ENCODE assay signal across 9 cellular contexts in the genomic region with DNA sequence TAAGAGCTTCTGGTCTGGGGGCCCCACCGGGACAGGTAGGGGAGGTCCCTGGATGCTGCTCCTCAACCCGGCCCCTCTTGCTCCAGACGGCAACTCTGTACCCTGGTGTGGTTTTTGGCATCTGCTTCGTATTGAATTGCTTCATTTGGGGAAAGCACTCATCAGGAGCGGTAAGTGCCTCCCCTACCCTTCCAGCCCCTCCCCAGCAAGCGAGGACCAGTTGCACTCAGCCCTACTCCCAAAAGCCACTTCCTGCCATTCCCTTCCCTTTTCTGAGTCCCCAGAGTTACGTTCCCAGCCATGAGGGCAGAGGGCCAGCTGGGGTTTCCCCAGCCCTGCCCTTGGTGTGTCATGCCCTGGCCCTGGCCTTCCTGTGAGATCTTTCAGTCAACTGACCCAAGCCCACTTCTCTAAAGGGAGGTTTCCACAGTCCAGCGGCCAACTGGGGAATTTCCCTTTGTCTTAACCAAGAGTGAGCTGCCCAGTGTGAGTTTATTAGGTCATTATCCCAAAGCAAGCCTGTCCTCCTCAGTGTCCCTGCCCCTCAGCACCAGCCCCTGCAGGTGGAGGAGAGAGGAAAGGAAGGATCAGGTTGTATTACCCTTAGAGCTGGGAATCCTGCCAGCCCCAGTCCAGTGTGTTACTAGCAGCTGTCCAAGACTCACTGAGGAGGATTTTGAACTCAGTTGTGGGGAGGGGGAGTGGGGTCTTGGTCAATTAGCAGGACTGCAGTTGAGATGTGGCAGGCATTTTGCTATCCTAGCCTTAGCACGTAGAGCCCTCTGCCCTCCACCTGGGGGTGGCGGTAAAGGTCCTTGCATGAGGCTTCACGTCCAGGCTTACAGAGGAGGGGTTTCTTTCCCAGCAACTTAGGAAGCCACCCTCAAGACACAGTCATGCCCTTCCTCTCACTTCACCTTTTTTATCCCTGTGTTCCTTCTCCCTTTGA. TPM values are rescaled to one million over a fixed set of nuclear protein-coding genes. Genes with fewer than 3 reads are reported as not detected.
DNase-seq lines count a peak whose midpoint lies in the region; ATAC-seq, FAIRE-seq and TF ChIP-seq lines count a peak whose summit lies in the region.
"Had no signal": no experiment of that assay in that cellular context is flagged by ENCODE, and none has a peak within 500 bp of the region (broad histone marks: within the 10 kb centered on the region; RNA-seq: fewer than 3 reads in every experiment).

No MANE protein-coding gene starts in this region.

- DNase-seq in Ammon's horn (ENCODE audit: low spot score), result peak; percentile 75
- peak; percentile 98 for DNase-seq in NCI-H2196 treated with DMSO at 0.1 percent for 48 hours (lab: John Stamatoyannopoulos, UW; ENCODE audit: unreplicated experiment)
- peak; percentile 24 for DNase-seq in activated CD4-positive, alpha-beta memory T cell treated with anti-CD3 and anti-CD28 coated beads, Interleukin-2, amount 10 ng/mL, durations not matched to agents 7 days and 5 days
- DNase-seq in fibroblast of pulmonary artery (ENCODE audit: low read depth), result peak; percentile 97
- peak; percentile 28 for DNase-seq in urothelium cell line (ENCODE audit: low spot score)

- peaks cover 55% of the 10 kb centered on the region for H3K36me3 Mint-ChIP-seq in activated CD4-positive, alpha-beta memory T cell treated with anti-CD3 and anti-CD28 coated beads, Interleukin-2, amount 10 ng/mL, durations not matched to agents 7 days and 5 days (ENCODE audit: low read depth)
- H3K36me3 Mint-ChIP-seq in nephron (ENCODE audit: low read depth), result peaks cover 69% of the 10 kb centered on the region

- H3K27ac Mint-ChIP-seq in activated CD4-positive, alpha-beta memory T cell treated with anti-CD3 and anti-CD28 coated beads, Interleukin-2, amount 10 ng/mL, durations not matched to agents 7 days and 5 days, result no peak overlapping the region
- H3K27ac Mint-ChIP-seq in nephron, result peak overlapping the region; percentile 44 to 78 (median 49)

- FAIRE-seq in urothelium cell line (lab: Jason Lieb, UNC), result no peak

- H3K4me3 ChIP-seq in fibroblast of pulmonary artery (replicated peaks; ENCODE audit: low read depth, low read length), result no peak overlapping the region
- H3K4me3 ChIP-seq: skin epidermis had no signal

- no peaks in the 10 kb centered on the region for H3K27me3 Mint-ChIP-seq in activated CD4-positive, alpha-beta memory T cell treated with anti-CD3 and anti-CD28 coated beads, Interleukin-2, amount 10 ng/mL, durations not matched to agents 7 days and 5 days
- H3K27me3 Mint-ChIP-seq in nephron (ENCODE audit: low read depth), result no peaks in the 10 kb centered on the region

- TF ChIP-seq CTCF in fibroblast of pulmonary artery (IDR thresholded peaks at IDR 0.05; ENCODE audit: low read length, missing control alignments), result peak; percentile 39
- TF ChIP-seq CTCF in nephron (IDR thresholded peaks at IDR 0.05; ENCODE audit: unreplicated experiment in 3 of 3), result peak; percentile 29 to 48 (median 45)

- H3K4me1 Mint-ChIP-seq in activated CD4-positive, alpha-beta memory T cell treated with anti-CD3 and anti-CD28 coated beads, Interleukin-2, amount 10 ng/mL, durations not matched to agents 7 days and 5 days, result peaks cover 3% of the 10 kb centered on the region
- peaks cover 15% of the 10 kb centered on the region for H3K4me1 Mint-ChIP-seq in nephron

- CTCF ChIA-PET in activated CD4-positive, alpha-beta memory T cell treated with anti-CD3 and anti-CD28 coated beads, Interleukin-2, amount 10 ng/mL, durations not matched to agents 7 days and 5 days (lab: Charles Lee), result no interaction called here

- no peak overlapping the region for H3K4me3 Mint-ChIP-seq in activated CD4-positive, alpha-beta memory T cell treated with anti-CD3 and anti-CD28 coated beads, Interleukin-2, amount 10 ng/mL, durations not matched to agents 7 days and 5 days
- no peak overlapping the region for H3K4me3 Mint-ChIP-seq in nephron

- H3K9me3 Mint-ChIP-seq in activated CD4-positive, alpha-beta memory T cell treated with anti-CD3 and anti-CD28 coated beads, Interleukin-2, amount 10 ng/mL, durations not matched to agents 7 days and 5 days, result no peaks in the 10 kb centered on the region
- no peaks in the 10 kb centered on the region for H3K9me3 Mint-ChIP-seq in nephron

- POLR2A ChIA-PET in activated CD4-positive, alpha-beta memory T cell treated with anti-CD3 and anti-CD28 coated beads, Interleukin-2, amount 10 ng/mL, durations not matched to agents 7 days and 5 days (lab: Charles Lee), result no interaction called here

- ATAC-seq in GM21423 (IDR thresholded peaks at IDR 0.05; ENCODE audit: unreplicated experiment) (peak; percentile 57), GM19467 (IDR thresholded peaks at IDR 0.05; ENCODE audit: unreplicated experiment) (no peak)

RNA-seq across cellular contexts. Expression of a gene that starts 45.8 kb away (rescaled TPM):
- total RNA-seq in activated CD4-positive, alpha-beta memory T cell treated with anti-CD3 and anti-CD28 coated beads, Interleukin-2, amount 10 ng/mL, durations not matched to agents 7 days and 5 days, result 10 to 100 TPM; 37.6 to 38.6 TPM

RNA-seq across cellular contexts. Expression of a gene that starts 52.3 kb away (rescaled TPM):
- 10 to 100 TPM; 27.9 to 28.9 TPM for total RNA-seq in activated CD4-positive, alpha-beta memory T cell treated with anti-CD3 and anti-CD28 coated beads, Interleukin-2, amount 10 ng/mL, durations not matched to agents 7 days and 5 days

RNA-seq across cellular contexts. Expression of a gene that starts 52.4 kb away (rescaled TPM):
- total RNA-seq in activated CD4-positive, alpha-beta memory T cell treated with anti-CD3 and anti-CD28 coated beads, Interleukin-2, amount 10 ng/mL, durations not matched to agents 7 days and 5 days, result 10 to 100 TPM; 21.5 to 23.2 TPM

Comparison
In these comparisons a context has a peak if more than half of its experiments do, and no peak if none do; other contexts are left out.
1. DNase-seq: peak in every context shown above with its lines; median percentile 98 in NCI-H2196 treated with DMSO at 0.1 percent for 48 hours; 97 in fibroblast of pulmonary artery; 75 in Ammon's horn; 28 in urothelium cell line; 24 in activated CD4-positive, alpha-beta memory T cell treated with anti-CD3 and anti-CD28 coated beads, Interleukin-2, amount 10 ng/mL, durations not matched to agents 7 days and 5 days.